In the genomic region with DNA sequence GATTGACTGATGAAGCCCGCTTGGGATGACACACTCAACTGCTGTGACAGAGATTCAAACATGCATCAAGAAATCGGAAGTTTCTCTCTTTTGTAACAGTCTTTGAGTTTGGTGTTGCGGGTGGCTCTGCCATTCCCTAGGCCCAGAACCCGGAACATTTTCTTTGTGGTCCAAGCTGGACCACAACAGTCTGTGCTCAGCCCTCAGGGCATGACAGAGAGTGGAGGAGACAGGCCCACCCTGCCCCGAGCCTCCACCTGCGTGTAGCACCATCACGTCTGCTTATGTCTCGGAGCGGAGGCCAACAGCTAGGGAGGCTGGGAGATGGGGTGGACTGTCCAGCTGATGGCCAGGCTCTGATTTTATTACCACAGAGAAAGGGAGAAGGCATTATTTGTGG, we compare ENCODE assay signal across 37 cellular contexts.
"Had no signal": no experiment of that assay in that cellular context is flagged by ENCODE, and none has a peak within 500 bp of the region (broad histone marks: within the 10 kb centered on the region; RNA-seq: fewer than 3 reads in every experiment).

No MANE protein-coding gene starts in this region.

- H3K4me3 ChIP-seq: adrenal gland, ascending aorta, body of pancreas, breast epithelium, cardiac muscle cell had no signal

- H3K4me3 Mint-ChIP-seq: activated naive CD4-positive, alpha-beta T cell treated with anti-CD3 and anti-CD28 coated beads for 36 hours; activated naive CD4-positive, alpha-beta T cell treated with anti-CD3 and anti-CD28 coated beads, Interleukin-2, amount 10 ng/mL, durations not matched to agents 7 days and 5 days; activated naive CD4-positive, alpha-beta T cell treated with anti-CD3 and anti-CD28 coated beads, Interleukin-2, amount 50 U/mL, for 24 hours; activated naive CD8-positive, alpha-beta T cell treated with anti-CD3 and anti-CD28 coated beads, Interleukin-2, amount 10 ng/mL, durations not matched to agents 7 days and 5 days; activated naive CD8-positive, alpha-beta T cell treated with anti-CD3 and anti-CD28 coated beads, Interleukin-2, amount 50 U/mL, for 24 hours; activated T-cell treated with anti-CD3 and anti-CD28 coated beads, Interleukin-2, amount 50 U/mL, for 24 hours; activated T-cell treated with anti-CD3 and anti-CD28 coated beads, Interleukin-2, amount 50 U/mL, for 4 hours; activated T-cell treated with anti-CD3 and anti-CD28 coated beads, Interleukin-2, amount 50 U/mL, for 72 hours; activated T-helper 1 cell treated with anti-CD3 and anti-CD28 coated beads, Interleukin-12 subunit alpha, Interleukin-12 subunit beta, Interleukin-2, Interleukin-4 antibody, amounts not matched to agents 30 ng/mL and 10 ng/mL and 1 ng/mL, durations not matched to agents 14 hours and 24 hours and 36 hours; activated T-helper 17 cell treated with anti-CD3 and anti-CD28 coated beads, Interleukin-2, amount 50 U/mL, for 72 hours; brain; central memory CD8-positive, alpha-beta T cell had no signal

- H3K36me3 ChIP-seq: adrenal gland, ascending aorta, brain microvascular endothelial cell, breast epithelium, cardiac muscle cell had no signal

- DNase-seq: activated effector memory CD4-positive, alpha-beta T cell treated with anti-CD3 and anti-CD28 coated beads, Interleukin-2, amount 50 U/mL, for 16 hours; activated effector memory CD4-positive, alpha-beta T cell treated with Interleukin-2 at 50 U/mL for 16 hours; activated gamma-delta T cell; activated gamma-delta T cell treated with Interleukin-2 at 50 U/mL for 16 hours; activated naive CD4-positive, alpha-beta T cell; activated naive CD4-positive, alpha-beta T cell treated with anti-CD3 and anti-CD28 coated beads for 36 hours; activated naive CD4-positive, alpha-beta T cell treated with anti-CD3 and anti-CD28 coated beads, Interleukin-2, amount 10 ng/mL, durations not matched to agents 7 days and 5 days; activated naive CD4-positive, alpha-beta T cell treated with anti-CD3 and anti-CD28 coated beads, Interleukin-2, amount 50 U/mL, for 16 hours; activated naive CD4-positive, alpha-beta T cell treated with Interleukin-2 at 50 U/mL for 16 hours; activated naive CD8-positive, alpha-beta T cell treated with anti-CD3 and anti-CD28 coated beads, Interleukin-2, amount 10 ng/mL, durations not matched to agents 7 days and 5 days; activated naive CD8-positive, alpha-beta T cell treated with anti-CD3 and anti-CD28 coated beads, Interleukin-2, amount 50 U/mL, for 24 hours; activated T-cell treated with anti-CD3 and anti-CD28 coated beads for 4 hours; activated T-cell treated with anti-CD3 and anti-CD28 coated beads, Interleukin-2, amount 50 U/mL, for 1 hour; activated T-cell treated with anti-CD3 and anti-CD28 coated beads, Interleukin-2, amount 50 U/mL, for 24 hours; activated T-cell treated with anti-CD3 and anti-CD28 coated beads, Interleukin-2, amount 50 U/mL, for 4 hours; activated T-cell treated with anti-CD3 and anti-CD28 coated beads, Interleukin-2, amount 50 U/mL, for 48 hours; activated T-cell treated with anti-CD3 and anti-CD28 coated beads, Interleukin-2, amount 50 U/mL, for 72 hours; adrenal gland; amniotic stem cell; amygdala; anterior cingulate cortex; aorta; body of pancreas; brain microvascular endothelial cell; caudate nucleus; central memory CD4-positive, alpha-beta T cell; cerebellar nuclear complex had no signal

- H3K36me3 Mint-ChIP-seq: activated naive CD4-positive, alpha-beta T cell treated with anti-CD3 and anti-CD28 coated beads, Interleukin-2, amount 10 ng/mL, durations not matched to agents 7 days and 5 days; activated naive CD4-positive, alpha-beta T cell treated with anti-CD3 and anti-CD28 coated beads, Interleukin-2, amount 50 U/mL, for 24 hours; activated naive CD4-positive, alpha-beta T cell treated with anti-CD3 and anti-CD28 coated beads, Interleukin-2, amount 50 U/mL, for 72 hours; activated naive CD8-positive, alpha-beta T cell treated with anti-CD3 and anti-CD28 coated beads, Interleukin-2, amount 10 ng/mL, durations not matched to agents 7 days and 5 days; brain had no signal

- H3K27me3 ChIP-seq: ascending aorta, body of pancreas, brain microvascular endothelial cell, breast epithelium, cardiac muscle cell had no signal

- H3K27ac ChIP-seq: adrenal gland, ascending aorta, body of pancreas, brain microvascular endothelial cell, breast epithelium, cardiac muscle cell had no signal

- H3K27ac Mint-ChIP-seq: activated naive CD4-positive, alpha-beta T cell treated with anti-CD3 and anti-CD28 coated beads for 36 hours; activated naive CD4-positive, alpha-beta T cell treated with anti-CD3 and anti-CD28 coated beads, Interleukin-2, amount 10 ng/mL, durations not matched to agents 7 days and 5 days; activated naive CD4-positive, alpha-beta T cell treated with anti-CD3 and anti-CD28 coated beads, Interleukin-2, amount 50 U/mL, for 24 hours; activated naive CD4-positive, alpha-beta T cell treated with anti-CD3 and anti-CD28 coated beads, Interleukin-2, amount 50 U/mL, for 72 hours; activated naive CD8-positive, alpha-beta T cell treated with anti-CD3 and anti-CD28 coated beads, Interleukin-2, amount 10 ng/mL, durations not matched to agents 7 days and 5 days; activated naive CD8-positive, alpha-beta T cell treated with anti-CD3 and anti-CD28 coated beads, Interleukin-2, amount 50 U/mL, for 24 hours; activated T-cell treated with anti-CD3 and anti-CD28 coated beads, Interleukin-2, amount 50 U/mL, for 24 hours; activated T-cell treated with anti-CD3 and anti-CD28 coated beads, Interleukin-2, amount 50 U/mL, for 72 hours; activated T-helper 1 cell treated with anti-CD3 and anti-CD28 coated beads, Interleukin-12 subunit alpha, Interleukin-12 subunit beta, Interleukin-2, Interleukin-4 antibody, amounts not matched to agents 30 ng/mL and 10 ng/mL and 1 ng/mL, durations not matched to agents 14 hours and 24 hours and 36 hours; activated T-helper 17 cell treated with anti-CD3 and anti-CD28 coated beads, Interleukin-2, amount 50 U/mL, for 72 hours; activated T-helper 2 cell treated with anti-CD3 and anti-CD28 coated beads, Interferon-gamma antibody, Interleukin-2, Interleukin-4, amounts not matched to agents 10 μg/mL and 5 μg/mL and 100 μg/mL, durations not matched to agents 14 hours and 24 hours and 36 hours; brain had no signal

- H3K4me1 ChIP-seq: adrenal gland, ascending aorta, body of pancreas, breast epithelium had no signal

- H3K9me3 Mint-ChIP-seq: activated naive CD4-positive, alpha-beta T cell treated with anti-CD3 and anti-CD28 coated beads for 36 hours; activated naive CD4-positive, alpha-beta T cell treated with anti-CD3 and anti-CD28 coated beads, Interleukin-2, amount 50 U/mL, for 24 hours had no signal

- H3K9me3 ChIP-seq: adrenal gland, ascending aorta, body of pancreas, breast epithelium had no signal

- H3K27me3 Mint-ChIP-seq: activated naive CD4-positive, alpha-beta T cell treated with anti-CD3 and anti-CD28 coated beads, Interleukin-2, amount 10 ng/mL, durations not matched to agents 7 days and 5 days; activated naive CD8-positive, alpha-beta T cell treated with anti-CD3 and anti-CD28 coated beads, Interleukin-2, amount 10 ng/mL, durations not matched to agents 7 days and 5 days; activated naive CD8-positive, alpha-beta T cell treated with anti-CD3 and anti-CD28 coated beads, Interleukin-2, amount 50 U/mL, for 24 hours; activated T-cell treated with anti-CD3 and anti-CD28 coated beads, Interleukin-2, amount 50 U/mL, for 24 hours; activated T-helper 17 cell treated with anti-CD3 and anti-CD28 coated beads, Interleukin-2, amount 50 U/mL, for 72 hours; brain; central memory CD8-positive, alpha-beta T cell had no signal

- H3K4me1 Mint-ChIP-seq: activated naive CD4-positive, alpha-beta T cell treated with anti-CD3 and anti-CD28 coated beads, Interleukin-2, amount 10 ng/mL, durations not matched to agents 7 days and 5 days; activated naive CD4-positive, alpha-beta T cell treated with anti-CD3 and anti-CD28 coated beads, Interleukin-2, amount 50 U/mL, for 24 hours; activated naive CD8-positive, alpha-beta T cell treated with anti-CD3 and anti-CD28 coated beads, Interleukin-2, amount 10 ng/mL, durations not matched to agents 7 days and 5 days; activated naive CD8-positive, alpha-beta T cell treated with anti-CD3 and anti-CD28 coated beads, Interleukin-2, amount 50 U/mL, for 24 hours; activated T-helper 17 cell treated with anti-CD3 and anti-CD28 coated beads, Interleukin-2, amount 50 U/mL, for 72 hours; brain; central memory CD8-positive, alpha-beta T cell had no signal
